In the genomic region with DNA sequence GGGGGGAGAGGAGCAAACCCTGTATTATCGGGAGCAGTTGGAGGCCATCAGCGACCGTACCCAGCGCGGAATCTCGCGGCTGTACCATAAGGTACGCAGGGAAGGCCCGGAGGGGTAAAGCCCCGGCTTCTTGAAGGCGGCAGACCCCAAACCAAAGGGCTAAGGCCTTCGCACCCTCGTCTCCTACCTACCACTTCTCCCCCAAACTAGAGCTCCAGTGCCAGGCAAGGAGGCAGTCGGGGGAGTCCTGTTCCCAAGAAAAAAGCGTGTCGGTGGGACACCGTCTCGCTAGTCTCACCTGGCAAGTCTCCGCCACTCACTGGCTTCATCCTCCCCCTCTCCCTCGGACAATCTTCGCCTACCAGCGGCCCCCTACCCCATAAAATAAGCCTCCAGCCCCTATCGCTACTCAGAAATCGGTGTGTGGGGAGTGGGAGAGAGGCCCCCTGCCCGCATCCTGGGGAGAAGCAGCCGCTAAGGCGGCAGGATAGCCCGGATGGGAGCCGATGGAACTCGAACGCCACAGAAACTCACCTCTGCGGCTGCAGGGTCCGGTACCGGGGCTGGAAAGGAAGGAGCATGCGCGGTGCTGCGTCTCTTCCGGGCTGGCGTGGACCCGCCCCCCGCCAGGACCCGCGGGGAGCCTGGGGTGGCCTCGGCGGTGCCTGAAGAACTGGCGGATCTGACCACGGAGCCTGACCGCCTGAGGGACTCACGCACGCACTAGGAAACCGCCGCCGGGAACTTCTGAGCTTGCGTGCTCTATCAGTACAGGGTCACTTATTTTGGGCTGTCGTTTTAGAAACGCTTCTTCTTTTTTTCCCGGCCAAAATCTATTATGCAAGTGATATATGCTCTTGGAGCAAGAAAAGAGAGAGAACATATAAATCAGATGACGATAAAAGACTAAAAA, we compare ENCODE assay signal across 8 cellular contexts. TPM values are rescaled to one million over a fixed set of nuclear protein-coding genes. Genes with fewer than 3 reads are reported as not detected.
DNase-seq lines count a peak whose midpoint lies in the region; ATAC-seq and TF ChIP-seq lines count a peak whose summit lies in the region.

A gene (minus strand): TSS at position 572 of the 913 bp plus-strand sequence. CDS start 848 bp downstream, outside the sequence.

- no peaks in the 10 kb centered on the region for H3K27me3 Mint-ChIP-seq in activated naive CD8-positive, alpha-beta T cell treated with anti-CD3 and anti-CD28 coated beads for 36 hours

- peak within 1 kb of the TSS; percentile 81 for H3K9ac ChIP-seq in SU-DHL-6 (ENCODE audit: low read length)

- H3K36me3 ChIP-seq in SU-DHL-6 (ENCODE audit: low read length): peaks cover 44% of the 10 kb centered on the region

- H3K79me2 ChIP-seq in SU-DHL-6 (ENCODE audit: insufficient read depth, low read length): peaks cover 48% of the 10 kb centered on the region

- H4K20me1 ChIP-seq in SU-DHL-6 (ENCODE audit: low read depth, low read length): peaks cover 9% of the 10 kb centered on the region; the same call in 1 of the 2 replicates

- ATAC-seq in HG02623 (IDR thresholded peaks at IDR 0.05; ENCODE audit: unreplicated experiment) (peak; percentile 79), omental fat pad (ENCODE audit: low FRiP score) (peak; percentile 98)

- peak within 1 kb of the TSS; percentile 100 for H3K27ac Mint-ChIP-seq in activated naive CD8-positive, alpha-beta T cell treated with anti-CD3 and anti-CD28 coated beads for 36 hours

- TF ChIP-seq CTCF in SU-DHL-6 (IDR thresholded peaks at IDR 0.05; ENCODE audit: insufficient read depth, low read length, poor library complexity, severe bottlenecking) (no peak), omental fat pad (IDR thresholded peaks at IDR 0.05) (no peak)

- peak within 1 kb of the TSS; percentile 55 for H3K27ac ChIP-seq in SU-DHL-6 (ENCODE audit: low read depth, low read length)
- H3K27ac ChIP-seq in temporal lobe (ENCODE audit: low read depth, low read length): peak within 1 kb of the TSS; percentile 58

- H3K4me3 ChIP-seq in SU-DHL-6 (ENCODE audit: insufficient read depth, low read length, poor library complexity, severe bottlenecking): peak within 1 kb of the TSS; percentile 67

- H3K9me2 ChIP-seq in SU-DHL-6 (replicated peaks; ENCODE audit: insufficient read depth, low read length): no peaks in the 10 kb centered on the region

- peaks cover 45% of the 10 kb centered on the region for H3K36me3 Mint-ChIP-seq in activated naive CD8-positive, alpha-beta T cell treated with anti-CD3 and anti-CD28 coated beads for 36 hours

- H3K4me3 Mint-ChIP-seq in activated naive CD8-positive, alpha-beta T cell treated with anti-CD3 and anti-CD28 coated beads for 36 hours: peak within 1 kb of the TSS; percentile 98

- no peaks in the 10 kb centered on the region for H3K9me3 ChIP-seq in SU-DHL-6 (ENCODE audit: insufficient read depth, low read length)

- H3K9me3 Mint-ChIP-seq in activated naive CD8-positive, alpha-beta T cell treated with anti-CD3 and anti-CD28 coated beads for 36 hours: no peaks in the 10 kb centered on the region

- peak within 1 kb of the TSS; percentile 73 for H3K4me2 ChIP-seq in SU-DHL-6 (ENCODE audit: low read depth, low read length, poor library complexity, severe bottlenecking)

- H3F3A ChIP-seq in SU-DHL-6 (ENCODE audit: insufficient read depth): peaks cover 20% of the 10 kb centered on the region

- DNase-seq in GM03348 (ENCODE audit: low spot score) (peak; percentile 100), NCI-H1417 (lab: John Stamatoyannopoulos, UW) (peak; percentile 93 to 96 (median 93)), glomerular visceral epithelial cell (ENCODE audit: extremely low spot score) (peak; percentile 94), omental fat pad (ENCODE audit: low spot score) (peak; percentile 61)
- DNase-seq in activated naive CD8-positive, alpha-beta T cell treated with anti-CD3 and anti-CD28 coated beads for 36 hours: peak; percentile 93

- H3K27me3 ChIP-seq in SU-DHL-6 (ENCODE audit: low read length): no peaks in the 10 kb centered on the region

- H2AFZ ChIP-seq in SU-DHL-6 (ENCODE audit: low read depth, low read length, severe bottlenecking): peak within 1 kb of the TSS; percentile 79

- peaks cover 35% of the 10 kb centered on the region for H3K4me1 Mint-ChIP-seq in activated naive CD8-positive, alpha-beta T cell treated with anti-CD3 and anti-CD28 coated beads for 36 hours

RNA-seq across cellular contexts. Expression of the gene that starts here (rescaled TPM):
- 1,000 to 10,000 TPM; 2,216 to 2,293 TPM for total RNA-seq in activated naive CD8-positive, alpha-beta T cell treated with anti-CD3 and anti-CD28 coated beads for 36 hours
- total RNA-seq in omental fat pad: 1,000 to 10,000 TPM; 1,698 to 2,828 (median 2,343) TPM
- 674 TPM for total RNA-seq in temporal lobe

Comparison
In these comparisons a context has a peak if more than half of its experiments do, and no peak if none do; other contexts are left out.
1. Peak in every context shown above with its lines: DNase-seq, ATAC-seq, H3K4me3 ChIP-seq and H3K27ac ChIP-seq.